Comparison of ENCODE assay signal across 8 cellular contexts in genomic region chr2:11133238-11133935, GRCh38. TPM values are rescaled to one million over a fixed set of nuclear protein-coding genes. Genes with fewer than 3 reads are reported as not detected.
DNase-seq lines count a peak whose midpoint lies in the region; ATAC-seq and TF ChIP-seq lines count a peak whose summit lies in the region.

No MANE protein-coding gene starts in this region.

- no peaks in the 10 kb centered on the region for H3K9me3 ChIP-seq in thoracic aorta

- H3K4me3 ChIP-seq in astrocyte of the spinal cord (ENCODE audit: low read depth, low read length) (peak overlapping the region; percentile 46), thoracic aorta (peak overlapping the region; percentile 80)

- H3K27ac ChIP-seq in layer of hippocampus (ENCODE audit: low read depth, low read length) (peak overlapping the region; percentile 38), thoracic aorta (no peak overlapping the region)

- ATAC-seq in thoracic aorta (ENCODE audit: insufficient number of reproducible peaks, low FRiP score, low read depth) = no peak

- no peaks in the 10 kb centered on the region for H3K36me3 Mint-ChIP-seq in T-helper 1 cell treated with Interleukin-12 subunit alpha and Interleukin-12 subunit beta and Interleukin-4 antibody, amounts not matched to agents 30 μg/mL and 1 μg/mL, for 36 hours (ENCODE audit: low read depth)

- H3K36me3 ChIP-seq in thoracic aorta = no peaks in the 10 kb centered on the region

- H3K4me3 Mint-ChIP-seq in T-helper 1 cell treated with Interleukin-12 subunit alpha and Interleukin-12 subunit beta and Interleukin-4 antibody, amounts not matched to agents 30 μg/mL and 1 μg/mL, for 36 hours = peak overlapping the region; percentile 87

- TF ChIP-seq CTCF in astrocyte of the spinal cord (IDR thresholded peaks at IDR 0.05; ENCODE audit: low read depth, low read length) (no peak), thoracic aorta (IDR thresholded peaks at IDR 0.05) (no peak)

- DNase-seq in T-helper 1 cell (no peak), astrocyte of the spinal cord (ENCODE audit: low read depth, low spot score) (no peak), thoracic aorta (ENCODE audit: low spot score) (no peak), NCI-H187 (lab: John Stamatoyannopoulos, UW) (no peak), ureter (ENCODE audit: low spot score) (no peak), LoVo (ENCODE audit: low spot score) (no peak)

- H3K4me1 Mint-ChIP-seq in T-helper 1 cell treated with Interleukin-12 subunit alpha and Interleukin-12 subunit beta and Interleukin-4 antibody, amounts not matched to agents 30 μg/mL and 1 μg/mL, for 36 hours (ENCODE audit: low read depth) = peaks cover 15% of the 10 kb centered on the region

- in situ Hi-C loops in astrocyte of the spinal cord (cut with HindIII; ENCODE audit: low sequenced_read_pairs) = no loop called here

- peaks cover 19% of the 10 kb centered on the region for H3K27me3 Mint-ChIP-seq in T-helper 1 cell treated with Interleukin-12 subunit alpha and Interleukin-12 subunit beta and Interleukin-4 antibody, amounts not matched to agents 30 μg/mL and 1 μg/mL, for 36 hours (ENCODE audit: low read depth)

- H3K27me3 ChIP-seq in layer of hippocampus (ENCODE audit: control insufficient read depth, insufficient read depth, low read length) (no peaks in the 10 kb centered on the region), thoracic aorta (replicated peaks; ENCODE audit: insufficient read depth) (no peaks in the 10 kb centered on the region)

- peak overlapping the region; percentile 83 for H3K27ac Mint-ChIP-seq in T-helper 1 cell treated with Interleukin-12 subunit alpha and Interleukin-12 subunit beta and Interleukin-4 antibody, amounts not matched to agents 30 μg/mL and 1 μg/mL, for 36 hours

- H3K9me3 Mint-ChIP-seq in T-helper 1 cell treated with Interleukin-12 subunit alpha and Interleukin-12 subunit beta and Interleukin-4 antibody, amounts not matched to agents 30 μg/mL and 1 μg/mL, for 36 hours = no peaks in the 10 kb centered on the region

- H3K4me1 ChIP-seq in thoracic aorta (ENCODE audit: control insufficient read depth in 1 of 2, low read depth in 2 of 2) = peaks cover 14 to 31% of the 10 kb centered on the region in 2 donors

RNA-seq across cellular contexts. Expression of gene SLC66A3, which starts 21.9 kb away (rescaled TPM):
- total RNA-seq in thoracic aorta (100 to 1,000 TPM in 1 of 2 donors, 10 to 100 TPM in 1; 53.6 to 124 TPM), ureter (31.2 TPM)
